Comparison of ENCODE assay signal across 9 cellular contexts in genomic region chr22:35539487-35539886, GRCh38. TPM values are rescaled to one million over a fixed set of nuclear protein-coding genes. Genes with fewer than 3 reads are reported as not detected.
A peak's percentile ranks its signal among the peaks of the same experiment; 100 is the strongest.
DNase-seq lines count a peak whose midpoint lies in the region; ATAC-seq and TF ChIP-seq lines count a peak whose summit lies in the region.
"Had no signal": no experiment of that assay in that cellular context is flagged by ENCODE, and none has a peak within 500 bp of the region (broad histone marks: within the 10 kb centered on the region; RNA-seq: fewer than 3 reads in every experiment).

No MANE protein-coding gene starts in this region.

- peak overlapping the region; percentile 63 for H3K4me3 Mint-ChIP-seq in HFFc6
- H3K4me3 Mint-ChIP-seq in brain: peak overlapping the region; percentile 71 to 79 (median 76)
- H3K4me3 Mint-ChIP-seq in natural killer cell treated with Interleukin-12 subunit alpha and Interleukin-12 subunit beta and Interleukin-15 and Interleukin-18, amount 100 ng/mL, for 72 hours: peak overlapping the region; percentile 36

- TF ChIP-seq POLR2A in adrenal gland (IDR thresholded peaks at IDR 0.05): no peak

- H3K4me1 Mint-ChIP-seq in HFFc6 (ENCODE audit: low read depth) (no peaks in the 10 kb centered on the region), brain (peaks cover 43% of the 10 kb centered on the region)
- H3K4me1 Mint-ChIP-seq in natural killer cell treated with Interleukin-12 subunit alpha and Interleukin-12 subunit beta and Interleukin-15 and Interleukin-18, amount 100 ng/mL, for 72 hours (ENCODE audit: low read depth in 2 of 2): peaks cover 13 to 15% of the 10 kb centered on the region in 2 donors

- peaks cover 16% of the 10 kb centered on the region; the same call in 1 of the 2 replicates for H4K20me1 ChIP-seq in BLaER1

- H3K9me3 Mint-ChIP-seq in HFFc6 (no peaks in the 10 kb centered on the region), brain (peaks cover 0 to 2% (median 0%) of the 10 kb centered on the region in 5 experiments)
- H3K9me3 Mint-ChIP-seq in natural killer cell treated with Interleukin-12 subunit alpha and Interleukin-12 subunit beta and Interleukin-15 and Interleukin-18, amount 100 ng/mL, for 72 hours: no peaks in the 10 kb centered on the region

- no peaks in the 10 kb centered on the region for H3K36me3 Mint-ChIP-seq in HFFc6 (ENCODE audit: low read depth)
- H3K36me3 Mint-ChIP-seq in brain: no peaks in the 10 kb centered on the region
- H3K36me3 Mint-ChIP-seq in natural killer cell treated with Interleukin-12 subunit alpha and Interleukin-12 subunit beta and Interleukin-15 and Interleukin-18, amount 100 ng/mL, for 72 hours: peaks cover 5% of the 10 kb centered on the region

- H3K4me1 ChIP-seq in BLaER1 (peaks cover 84% of the 10 kb centered on the region), adrenal gland (replicated peaks in 1 of 2) (peaks cover 13 to 31% of the 10 kb centered on the region in 2 donors)

- TF ChIP-seq CTCF in HFFc6 (IDR thresholded peaks at IDR 0.05) (no peak), brain (conservative IDR thresholded peaks at IDR 0.05) (no peak), adrenal gland (IDR thresholded peaks at IDR 0.05) (no peak)

- H3K36me3 ChIP-seq in BLaER1 (no peaks in the 10 kb centered on the region), adrenal gland (replicated peaks in 1 of 2) (no peaks in the 10 kb centered on the region)

- peak overlapping the region; percentile 100 for H3K4me2 ChIP-seq in BLaER1

- H3K4me3 ChIP-seq in BLaER1: peak overlapping the region; percentile 71
- H3K4me3 ChIP-seq in adrenal gland: peak overlapping the region in 1 of 4 donors; percentile 64

- WGBS in adrenal gland, 4 donors: 6 to 24% (median 18%) methylated on average over 3 of the region's 3 CpGs

- DNase-seq in HFFc6: no peak
- no peak for DNase-seq in natural killer cell treated with Interleukin-12 subunit alpha and Interleukin-12 subunit beta and Interleukin-15 and Interleukin-18, amount 100 ng/mL, for 72 hours (ENCODE audit: low spot score)
- DNase-seq in NCI-H2029 treated with DMSO at 0.1 percent for 48 hours (lab: John Stamatoyannopoulos, UW): no peak
- no peak for DNase-seq in NCI-H510A (lab: John Stamatoyannopoulos, UW)
- no peak for DNase-seq in adrenal gland
- DNase-seq in NCI-H1694 (lab: John Stamatoyannopoulos, UW): no peak

- H3K9me3 ChIP-seq in BLaER1: no peaks in the 10 kb centered on the region
- H3K9me3 ChIP-seq in adrenal gland (replicated peaks in 1 of 3): no peaks in the 10 kb centered on the region

- ATAC-seq in natural killer cell treated with Interleukin-12 subunit alpha and Interleukin-12 subunit beta and Interleukin-15 and Interleukin-18, amount 100 ng/mL, for 72 hours: no peak

- H3K27ac Mint-ChIP-seq in HFFc6 (no peak overlapping the region), brain (peak overlapping the region in 4 of 5 experiments; percentile 31 to 74 (median 58))
- no peak overlapping the region for H3K27ac Mint-ChIP-seq in natural killer cell treated with Interleukin-12 subunit alpha and Interleukin-12 subunit beta and Interleukin-15 and Interleukin-18, amount 100 ng/mL, for 72 hours

- H3K27ac ChIP-seq in BLaER1: peak overlapping the region; percentile 85; the same call in 1 of the 2 replicates
- peak overlapping the region in 1 of 5 donors; percentile 70 for H3K27ac ChIP-seq in adrenal gland

- intact Hi-C loops in adrenal gland (cut with DNase I): no loop called here

- H3K9ac ChIP-seq in BLaER1: peak overlapping the region; percentile 76

- H3K27me3 ChIP-seq in BLaER1 (peaks cover 34% of the 10 kb centered on the region), adrenal gland (no peaks in the 10 kb centered on the region)

- H3K27me3 Mint-ChIP-seq in HFFc6 (ENCODE audit: insufficient read depth) (peaks cover 22% of the 10 kb centered on the region), brain (peaks cover 48% of the 10 kb centered on the region)
- H3K27me3 Mint-ChIP-seq in natural killer cell treated with Interleukin-12 subunit alpha and Interleukin-12 subunit beta and Interleukin-15 and Interleukin-18, amount 100 ng/mL, for 72 hours: peaks cover 20 to 23% of the 10 kb centered on the region in 2 donors

RNA-seq across cellular contexts. Expression of gene RASD2, which starts 1.1 kb away (rescaled TPM):
- not detected for total RNA-seq in HFFc6 (2021; fragmentation: NEBNext Ultra II Directional; extraction: Animal tissue kit (Norgen Biotek cat#: 25700))
- polyA plus RNA-seq in brain (ENCODE audit: insufficient read depth, low read depth, low replicate concordance) (27.4 TPM), adrenal gland (10 to 100 TPM in 1 of 3 donors, 1 to 10 TPM in 2; 3.2 to 10.4 (median 3.8) TPM)
- total RNA-seq in natural killer cell treated with Interleukin-12 subunit alpha and Interleukin-12 subunit beta and Interleukin-15 and Interleukin-18, amount 100 ng/mL, for 72 hours: under 1 TPM in 1 of 2 donors, not detected in 1; 0.07 TPM
- 1 to 10 TPM in 7 of 8 donors, under 1 TPM in 1; 0.87 to 6.8 (median 2.6) TPM for total RNA-seq in adrenal gland
- total RNA-seq: HT1080 had no signal

Comparison
In these comparisons a context has a peak if more than half of its experiments do, and no peak if none do; other contexts are left out.
1. H3K27ac Mint-ChIP-seq: peak in brain (4 of 5); none in HFFc6 (single experiment) and natural killer cell treated with Interleukin-12 subunit alpha and Interleukin-12 subunit beta and Interleukin-15 and Interleukin-18, amount 100 ng/mL, for 72 hours (0 of 2).
2. Peak in every context shown above with its lines, with median percentiles within 50 percentile points of each other: H3K4me3 Mint-ChIP-seq.